8 cellular contexts compared by ENCODE assay signal in the genomic region with DNA sequence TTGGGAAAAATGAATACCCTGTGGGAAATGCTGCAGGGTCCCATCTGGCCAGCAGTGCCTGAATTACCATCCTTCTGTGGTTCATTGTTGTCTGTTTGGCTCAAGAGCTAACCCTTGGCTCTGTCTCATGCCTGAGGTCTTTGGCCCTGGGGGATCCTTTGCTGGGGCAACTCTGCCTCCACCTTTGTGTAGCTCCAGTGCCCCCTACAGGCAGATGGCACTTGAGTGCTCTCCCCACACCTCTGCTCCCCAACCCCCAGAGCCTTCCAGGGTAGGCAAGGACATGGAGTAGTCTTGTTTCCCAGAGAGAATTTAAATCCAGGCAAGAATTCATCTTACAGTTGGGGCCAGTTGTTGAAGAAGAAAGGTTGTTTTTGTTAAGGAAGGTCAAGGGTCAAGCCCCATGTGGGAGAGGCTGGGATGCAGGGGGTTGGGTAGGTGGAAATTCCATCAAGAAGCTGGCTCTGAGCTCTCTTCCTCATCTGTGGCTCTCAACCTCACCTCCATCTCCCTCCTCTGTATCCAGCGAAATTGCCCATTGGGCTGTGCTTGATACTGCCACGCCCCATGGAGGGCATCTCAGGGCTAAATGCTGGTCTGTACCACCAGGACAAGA. TPM values are rescaled to one million over a fixed set of nuclear protein-coding genes. Genes with fewer than 3 reads are reported as not detected.
DNase-seq lines count a peak whose midpoint lies in the region; ATAC-seq and TF ChIP-seq lines count a peak whose summit lies in the region.

No MANE protein-coding gene starts in this region.

- peak; percentile 68 for DNase-seq in Calu3
- peak; percentile 77 for DNase-seq in T follicular helper cell (ENCODE audit: low read depth)
- DNase-seq in activated naive CD8-positive, alpha-beta T cell treated with anti-CD3 and anti-CD28 coated beads, Interleukin-2, amount 50 U/mL, for 24 hours, result peak; percentile 85
- no peak for DNase-seq in kidney epithelial cell (ENCODE audit: low read depth)
- peak; percentile 45 for DNase-seq in stimulated activated CD8-positive, alpha-beta memory T cell treated with anti-CD3 and anti-CD28 coated beads, Interleukin-15, amount 100 ng/mL, for 24 hours (ENCODE audit: low read depth)
- no peak for DNase-seq in coronary artery (ENCODE audit: low spot score)

- H3K36me3 Mint-ChIP-seq in Calu3 (ENCODE audit: insufficient read depth, unreplicated experiment), result no peaks in the 10 kb centered on the region
- no peaks in the 10 kb centered on the region for H3K36me3 Mint-ChIP-seq in activated naive CD8-positive, alpha-beta T cell treated with anti-CD3 and anti-CD28 coated beads, Interleukin-2, amount 50 U/mL, for 24 hours (ENCODE audit: low read depth)

- no TSS peak for BruUV-seq in Calu3 (replicated peaks; lab: Mats Ljungman, UMichigan)

- no peaks in the 10 kb centered on the region for H3K36me3 ChIP-seq in kidney epithelial cell (ENCODE audit: control insufficient read depth, insufficient read depth, low read length)

- CTCF ChIA-PET in Calu3 (lab: Charles Lee), result interaction anchor here (0.8 to 1.9 kb wide), 4 partner anchors 10 to 338 kb away, joined by 3 to 9 read pairs (median 6); no protein-coding TSS in a partner anchor

- no peaks in the 10 kb centered on the region for H3K27me3 ChIP-seq in kidney epithelial cell (ENCODE audit: control insufficient read depth, insufficient read depth, low read length)

- H3K27ac Mint-ChIP-seq in Calu3 (ENCODE audit: unreplicated experiment), result no peak overlapping the region
- no peak overlapping the region for H3K27ac Mint-ChIP-seq in activated naive CD8-positive, alpha-beta T cell treated with anti-CD3 and anti-CD28 coated beads, Interleukin-2, amount 50 U/mL, for 24 hours

- H3K4me3 Mint-ChIP-seq in Calu3 (ENCODE audit: low read depth, unreplicated experiment), result no peak overlapping the region
- H3K4me3 Mint-ChIP-seq in activated naive CD8-positive, alpha-beta T cell treated with anti-CD3 and anti-CD28 coated beads, Interleukin-2, amount 50 U/mL, for 24 hours, result no peak overlapping the region

- H3K4me3 ChIP-seq in kidney epithelial cell (ENCODE audit: low read depth, low read length), result no peak overlapping the region
- H3K4me3 ChIP-seq in coronary artery, result no peak overlapping the region

- no peaks in the 10 kb centered on the region for H3K4me1 Mint-ChIP-seq in Calu3 (ENCODE audit: low read depth, unreplicated experiment)
- H3K4me1 Mint-ChIP-seq in activated naive CD8-positive, alpha-beta T cell treated with anti-CD3 and anti-CD28 coated beads, Interleukin-2, amount 50 U/mL, for 24 hours, result peaks cover 25% of the 10 kb centered on the region

- TF ChIP-seq CTCF in Calu3 (IDR thresholded peaks at IDR 0.05; ENCODE audit: unreplicated experiment), result peak; percentile 39
- peak; percentile 11 for TF ChIP-seq CTCF in kidney epithelial cell (IDR thresholded peaks at IDR 0.05; ENCODE audit: insufficient read depth, low read length, poor library complexity, severe bottlenecking)
- no peak for TF ChIP-seq CTCF in coronary artery (IDR thresholded peaks at IDR 0.05)

- ATAC-seq in HG02885 (IDR thresholded peaks at IDR 0.05; ENCODE audit: poor library complexity, unreplicated experiment), result peak; percentile 50
- ATAC-seq in activated naive CD8-positive, alpha-beta T cell treated with anti-CD3 and anti-CD28 coated beads, Interleukin-2, amount 50 U/mL, for 24 hours, result peak; percentile 91
- ATAC-seq in GM21390 (IDR thresholded peaks at IDR 0.05; ENCODE audit: unreplicated experiment), result no peak

- intact Hi-C loops in Calu3 (cut with micrococcal nuclease; ENCODE audit: unreplicated experiment), result loop anchor here (5.0 kb wide), 1 partner anchor 121 kb away; no protein-coding TSS in a partner anchor

- no peak overlapping the region for H3K27ac ChIP-seq in coronary artery

- no peaks in the 10 kb centered on the region for H3K9me3 Mint-ChIP-seq in Calu3 (ENCODE audit: low read depth, unreplicated experiment)
- H3K9me3 Mint-ChIP-seq in activated naive CD8-positive, alpha-beta T cell treated with anti-CD3 and anti-CD28 coated beads, Interleukin-2, amount 50 U/mL, for 24 hours, result no peaks in the 10 kb centered on the region

- H3K27me3 Mint-ChIP-seq in Calu3 (ENCODE audit: unreplicated experiment), result peaks cover 95% of the 10 kb centered on the region
- no peaks in the 10 kb centered on the region for H3K27me3 Mint-ChIP-seq in activated naive CD8-positive, alpha-beta T cell treated with anti-CD3 and anti-CD28 coated beads, Interleukin-2, amount 50 U/mL, for 24 hours

RNA-seq across cellular contexts. Expression of a gene that starts 44.2 kb away (rescaled TPM):
- total RNA-seq in Calu3 (2022) (not detected in 2 replicates), kidney epithelial cell (not detected in 2 replicates)

Comparison
In these comparisons a context has a peak if more than half of its experiments do, and no peak if none do; other contexts are left out.
1. DNase-seq: peak in Calu3 (single experiment), T follicular helper cell (single experiment), activated naive CD8-positive, alpha-beta T cell treated with anti-CD3 and anti-CD28 coated beads, Interleukin-2, amount 50 U/mL, for 24 hours (single experiment) and stimulated activated CD8-positive, alpha-beta memory T cell treated with anti-CD3 and anti-CD28 coated beads, Interleukin-15, amount 100 ng/mL, for 24 hours (single experiment); none in kidney epithelial cell (single experiment) and coronary artery (single experiment).